ENCODE assay signal across 8 cellular contexts in genomic region chr10:3071405-3072198, GRCh38. TPM values are rescaled to one million over a fixed set of nuclear protein-coding genes. Genes with fewer than 3 reads are reported as not detected.
A peak's percentile ranks its signal among the peaks of the same experiment; 100 is the strongest.
DNase-seq lines count a peak whose midpoint lies in the region; ATAC-seq and TF ChIP-seq lines count a peak whose summit lies in the region.

No MANE protein-coding gene starts in this region.

- H3K27ac Mint-ChIP-seq in Calu3 (ENCODE audit: unreplicated experiment): peak overlapping the region; percentile 78
- no peak overlapping the region for H3K27ac Mint-ChIP-seq in activated naive CD8-positive, alpha-beta T cell treated with anti-CD3 and anti-CD28 coated beads, Interleukin-2, amount 10 ng/mL, durations not matched to agents 7 days and 5 days
- H3K27ac Mint-ChIP-seq in neural crest cell (ENCODE audit: unreplicated experiment): no peak overlapping the region

- no peak overlapping the region for H3K27ac ChIP-seq in ascending aorta

- no peak overlapping the region for H3K4me3 ChIP-seq in ascending aorta

- H3K36me3 Mint-ChIP-seq in Calu3 (ENCODE audit: insufficient read depth, unreplicated experiment): peaks cover 91% of the 10 kb centered on the region
- peaks cover 26% of the 10 kb centered on the region for H3K36me3 Mint-ChIP-seq in activated naive CD8-positive, alpha-beta T cell treated with anti-CD3 and anti-CD28 coated beads, Interleukin-2, amount 10 ng/mL, durations not matched to agents 7 days and 5 days
- H3K36me3 Mint-ChIP-seq in neural crest cell (ENCODE audit: low read depth): no peaks in the 10 kb centered on the region

- H3K4me3 Mint-ChIP-seq in Calu3 (ENCODE audit: low read depth, unreplicated experiment): peak overlapping the region; percentile 42
- peak overlapping the region; percentile 36 for H3K4me3 Mint-ChIP-seq in activated naive CD8-positive, alpha-beta T cell treated with anti-CD3 and anti-CD28 coated beads, Interleukin-2, amount 10 ng/mL, durations not matched to agents 7 days and 5 days
- H3K4me3 Mint-ChIP-seq in neural crest cell: peak overlapping the region; percentile 21

- intact Hi-C loops in Calu3 (cut with micrococcal nuclease; ENCODE audit: unreplicated experiment): loop anchor here (5.0 kb wide), 1 partner anchor 36 kb away; no protein-coding TSS in a partner anchor
- intact Hi-C loops in ascending aorta (cut with DNase I): no loop called here

- no peak for ATAC-seq in activated naive CD8-positive, alpha-beta T cell treated with anti-CD3 and anti-CD28 coated beads, Interleukin-2, amount 10 ng/mL, durations not matched to agents 7 days and 5 days (ENCODE audit: low read depth)
- no peak for ATAC-seq in GM21737 (IDR thresholded peaks at IDR 0.05; ENCODE audit: unreplicated experiment)

- peaks cover 0 to 5% of the 10 kb centered on the region in 2 donors for H3K36me3 ChIP-seq in ascending aorta

- DNase-seq in Calu3 (peak; percentile 73), NCI-H226 (peak; percentile 14), neural crest cell (ENCODE audit: low read depth, low spot score) (no peak), GM20000 (ENCODE audit: low spot score) (no peak), NCI-H1092 (lab: John Stamatoyannopoulos, UW) (no peak), ascending aorta (ENCODE audit: low spot score in 2 of 2) (no peak)
- DNase-seq in activated naive CD8-positive, alpha-beta T cell treated with anti-CD3 and anti-CD28 coated beads, Interleukin-2, amount 10 ng/mL, durations not matched to agents 7 days and 5 days: no peak

- no peaks in the 10 kb centered on the region for H3K27me3 ChIP-seq in ascending aorta

- peaks cover 0 to 11% of the 10 kb centered on the region in 2 donors for H3K4me1 ChIP-seq in ascending aorta

- TF ChIP-seq CTCF in Calu3 (IDR thresholded peaks at IDR 0.05; ENCODE audit: unreplicated experiment) (no peak), neural crest cell (conservative IDR thresholded peaks at IDR 0.05) (no peak), GM20000 (IDR thresholded peaks at IDR 0.05; ENCODE audit: extremely low read depth, missing control alignments) (no peak), ascending aorta (IDR thresholded peaks at IDR 0.05) (no peak)

- H3K9me3 Mint-ChIP-seq in Calu3 (ENCODE audit: low read depth, unreplicated experiment) (no peaks in the 10 kb centered on the region), neural crest cell (no peaks in the 10 kb centered on the region)
- H3K9me3 Mint-ChIP-seq in activated naive CD8-positive, alpha-beta T cell treated with anti-CD3 and anti-CD28 coated beads, Interleukin-2, amount 10 ng/mL, durations not matched to agents 7 days and 5 days: no peaks in the 10 kb centered on the region

- H3K9me3 ChIP-seq in ascending aorta: no peaks in the 10 kb centered on the region

- H3K27me3 Mint-ChIP-seq in Calu3 (ENCODE audit: unreplicated experiment) (no peaks in the 10 kb centered on the region), neural crest cell (ENCODE audit: low read depth) (peaks cover 43% of the 10 kb centered on the region)
- no peaks in the 10 kb centered on the region for H3K27me3 Mint-ChIP-seq in activated naive CD8-positive, alpha-beta T cell treated with anti-CD3 and anti-CD28 coated beads, Interleukin-2, amount 10 ng/mL, durations not matched to agents 7 days and 5 days

- no TSS peak for BruUV-seq in Calu3 (replicated peaks; lab: Mats Ljungman, UMichigan)

- H3K4me1 Mint-ChIP-seq in Calu3 (ENCODE audit: low read depth, unreplicated experiment) (peaks cover 60% of the 10 kb centered on the region), neural crest cell (peaks cover 10% of the 10 kb centered on the region)
- peaks cover 40% of the 10 kb centered on the region for H3K4me1 Mint-ChIP-seq in activated naive CD8-positive, alpha-beta T cell treated with anti-CD3 and anti-CD28 coated beads, Interleukin-2, amount 10 ng/mL, durations not matched to agents 7 days and 5 days

- CTCF ChIA-PET in Calu3 (lab: Charles Lee): interaction anchor here (0.6 to 2.3 kb wide), 5 partner anchors 20 to 258 kb away, joined by 3 to 18 read pairs (median 6); no protein-coding TSS in a partner anchor

- POLR2A ChIA-PET in activated naive CD8-positive, alpha-beta T cell treated with anti-CD3 and anti-CD28 coated beads, Interleukin-2, amount 10 ng/mL, durations not matched to agents 7 days and 5 days (lab: Charles Lee): interaction anchor here (0.7 to 1.3 kb wide), 2 partner anchors 19 to 21 kb away, joined by 3 to 8 read pairs; no protein-coding TSS in a partner anchor

RNA-seq across cellular contexts. Expression of gene PFKP, which starts 4.3 kb away (rescaled TPM):
- total RNA-seq in Calu3 (2022): 253 and 272 TPM in 2 replicates
- total RNA-seq in activated naive CD8-positive, alpha-beta T cell treated with anti-CD3 and anti-CD28 coated beads, Interleukin-2, amount 10 ng/mL, durations not matched to agents 7 days and 5 days: 100 to 1,000 TPM; 193 to 215 TPM
- total RNA-seq in neural crest cell: 18.9 and 24.0 TPM in 2 replicates
- 197 TPM for total RNA-seq in ascending aorta

Comparison
In these comparisons a context has a peak if more than half of its experiments do, and no peak if none do; other contexts are left out.
1. DNase-seq: peak in Calu3 (single experiment) and NCI-H226 (single experiment); none in activated naive CD8-positive, alpha-beta T cell treated with anti-CD3 and anti-CD28 coated beads, Interleukin-2, amount 10 ng/mL, durations not matched to agents 7 days and 5 days (single experiment), neural crest cell (single experiment), GM20000 (single experiment), NCI-H1092 (single experiment) and ascending aorta (0 of 2).
2. Peak in every context shown above with its lines, with median percentiles within 50 percentile points of each other: H3K4me3 Mint-ChIP-seq.